ENCODE assay signal across 9 cellular contexts in the genomic region with DNA sequence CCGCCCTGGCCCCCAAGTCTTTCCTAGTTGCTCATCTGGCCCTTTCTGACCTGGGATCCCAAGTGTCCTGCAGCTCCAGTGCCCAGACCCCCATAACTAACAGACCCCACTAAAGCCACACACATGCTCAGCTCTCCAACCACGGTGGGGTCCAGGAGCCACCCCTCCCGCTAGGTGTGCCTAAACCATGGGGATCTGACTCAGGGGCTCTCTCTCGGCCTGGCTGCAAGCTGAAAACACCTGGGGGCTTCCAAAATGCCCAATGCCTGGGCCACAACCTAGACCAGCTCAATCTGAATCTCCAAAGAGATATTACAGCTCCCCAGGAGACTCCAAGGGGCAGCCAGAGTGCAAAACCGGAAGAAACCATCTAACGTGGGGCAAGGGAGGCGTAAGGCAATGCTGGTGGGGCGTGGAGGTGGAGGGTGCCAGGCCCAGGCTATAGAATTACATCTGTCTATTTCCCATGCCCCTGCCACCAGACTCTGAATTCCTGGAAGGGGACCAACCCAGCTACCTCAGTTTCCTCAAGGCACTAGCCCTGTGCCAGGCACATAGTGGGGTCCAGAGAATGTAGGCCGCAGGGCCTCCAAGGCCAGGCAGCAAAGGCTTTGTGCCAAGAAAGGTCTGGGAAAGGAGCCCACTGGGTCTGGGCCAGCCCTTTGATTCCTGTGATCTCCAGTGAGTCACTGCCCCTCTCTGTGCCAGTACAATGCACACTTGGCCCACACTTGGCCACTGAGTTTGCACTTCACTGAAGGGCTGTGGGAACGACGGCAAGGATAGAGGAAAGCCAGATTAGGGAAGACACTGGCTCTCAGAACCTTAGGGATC. TPM values are rescaled to one million over a fixed set of nuclear protein-coding genes. Genes with fewer than 3 reads are reported as not detected.
A peak's percentile ranks its signal among the peaks of the same experiment; 100 is the strongest.
DNase-seq lines count a peak whose midpoint lies in the region; ATAC-seq and TF ChIP-seq lines count a peak whose summit lies in the region.
"Had no signal": no experiment of that assay in that cellular context is flagged by ENCODE, and none has a peak within 500 bp of the region (broad histone marks: within the 10 kb centered on the region; RNA-seq: fewer than 3 reads in every experiment).

No MANE protein-coding gene starts in this region.

- DNase-seq in HCT116 (ENCODE audit: low read depth, low spot score), result peak; percentile 39
- peak; percentile 93 to 97 (median 96) for DNase-seq in adrenal gland
- peak; percentile 92 for DNase-seq in right atrium auricular region (ENCODE audit: low spot score)
- peak; percentile 49 for DNase-seq in spleen
- DNase-seq in NCI-H524 treated with DMSO at 0.1 percent for 48 hours (lab: John Stamatoyannopoulos, UW), result no peak
- no peak for DNase-seq in BE2C
- no peak for DNase-seq in SJCRH30
- DNase-seq: activated naive CD4-positive, alpha-beta T cell treated with anti-CD3 and anti-CD28 coated beads for 36 hours had no signal

- H3K9me3 ChIP-seq in HCT116 (ENCODE audit: control insufficient read depth in 1 of 2, insufficient read depth in 1 of 2, low read depth in 1 of 2, low read length in 2 of 2) (no peaks in the 10 kb centered on the region), adrenal gland (replicated peaks in 1 of 3) (no peaks in the 10 kb centered on the region), right atrium auricular region (no peaks in the 10 kb centered on the region), spleen (no peaks in the 10 kb centered on the region), BE2C (no peaks in the 10 kb centered on the region), SJCRH30 (replicated peaks) (no peaks in the 10 kb centered on the region)

- no peaks in the 10 kb centered on the region for H3K9me2 ChIP-seq in HCT116 (ENCODE audit: insufficient read depth)

- TF ChIP-seq CTCF in HCT116 (IDR thresholded peaks at IDR 0.05 in 2 of 3, conservative IDR thresholded peaks at IDR 0.05 in 1 of 3; ENCODE audit: borderline replicate concordance in 1 of 3, insufficient read depth in 1 of 3, low read depth in 2 of 3, low read length in 2 of 3) (no peak), adrenal gland (IDR thresholded peaks at IDR 0.05) (no peak), right atrium auricular region (IDR thresholded peaks at IDR 0.05) (no peak), spleen (IDR thresholded peaks at IDR 0.05 in 8 of 11, conservative IDR thresholded peaks at IDR 0.05 in 3 of 11) (no peak), BE2C (IDR thresholded peaks at IDR 0.05; ENCODE audit: low read depth, low read length) (no peak)

- RAD21 ChIA-PET in HCT116 (lab: Charles Lee; ENCODE audit: low non-redundant PET in 1 of 2, low total read pairs in 2 of 2, uncharacterized antibody in 2 of 2, unreplicated experiment in 2 of 2), result no interaction called here

- no peak for TF ChIP-seq RAD21 in HCT116 (IDR thresholded peaks at IDR 0.05; ENCODE audit: low read depth)

- POLR2A ChIA-PET in HCT116 (lab: Charles Lee), result interaction anchor here (1.1 kb wide), 1 partner anchor 19 kb away, joined by 3 read pairs; no protein-coding TSS in a partner anchor

- peak; percentile 20 for ATAC-seq in HCT116
- ATAC-seq in GM21360 (IDR thresholded peaks at IDR 0.05; ENCODE audit: unreplicated experiment), result no peak

- peak overlapping the region; percentile 47 for H3K4me2 ChIP-seq in HCT116 (ENCODE audit: low read length)

- H3K36me3 ChIP-seq in HCT116 (ENCODE audit: control insufficient read depth in 1 of 2, insufficient read depth in 2 of 2, low read length in 2 of 2), result peaks cover 9 to 35% of the 10 kb centered on the region in 2 experiments; a peak in 2 of 4 replicates
- H3K36me3 ChIP-seq in adrenal gland (replicated peaks in 1 of 2), result peaks cover 0 to 35% of the 10 kb centered on the region in 2 donors
- H3K36me3 ChIP-seq in right atrium auricular region, result peaks cover 34% of the 10 kb centered on the region
- peaks cover 0 to 62% (median 36%) of the 10 kb centered on the region in 6 donors for H3K36me3 ChIP-seq in spleen
- peaks cover 37% of the 10 kb centered on the region for H3K36me3 ChIP-seq in BE2C
- H3K36me3 ChIP-seq in SJCRH30, result peaks cover 28% of the 10 kb centered on the region

- H3K4me1 ChIP-seq in HCT116 (ENCODE audit: control insufficient read depth in 1 of 2, insufficient read depth in 2 of 2, low read length in 2 of 2) (peaks cover 36 to 46% of the 10 kb centered on the region in 2 experiments), adrenal gland (replicated peaks in 1 of 2) (peaks cover 39 to 41% of the 10 kb centered on the region in 2 donors), right atrium auricular region (peaks cover 4 to 52% of the 10 kb centered on the region in 2 donors), spleen (peaks cover 22 to 76% (median 61%) of the 10 kb centered on the region in 6 donors), BE2C (no peaks in the 10 kb centered on the region), SJCRH30 (peaks cover 3% of the 10 kb centered on the region; the same call in 1 of the 2 replicates)

- H2AFZ ChIP-seq in HCT116 (ENCODE audit: low read depth, low read length, poor library complexity, severe bottlenecking), result no peak overlapping the region

- peak overlapping the region; percentile 28; the same call in 1 of the 2 replicates for H3K9ac ChIP-seq in HCT116 (ENCODE audit: low read length)

- H3K27ac ChIP-seq in HCT116 (ENCODE audit: low read depth, low read length) (peak overlapping the region; percentile 59), adrenal gland (peak overlapping the region; percentile 32 to 98 (median 88)), right atrium auricular region (peak overlapping the region; percentile 75 to 87), spleen (peak overlapping the region in 5 of 8 donors; percentile 2 to 98 (median 28)), SJCRH30 (no peak overlapping the region)

- no peak for TF ChIP-seq POLR2A in HCT116 (IDR thresholded peaks at IDR 0.05; ENCODE audit: borderline replicate concordance, extremely low read depth, insufficient read depth, insufficient read length)
- peak in 1 of 2 donors; percentile 57 for TF ChIP-seq POLR2A in adrenal gland (IDR thresholded peaks at IDR 0.05)
- no peak for TF ChIP-seq POLR2A in spleen (IDR thresholded peaks at IDR 0.05)

- 41 to 59% (median 57%) methylated on average over 8 to 11 of the region's 11 CpGs for WGBS in adrenal gland, 4 donors
- WGBS in spleen, 5 donors, result 76 to 94% (median 85%) methylated on average over 10 to 11 of the region's 11 CpGs

- no peaks in the 10 kb centered on the region for H3K27me3 ChIP-seq in HCT116 (ENCODE audit: insufficient read depth, low read length)
- H3K27me3 ChIP-seq in adrenal gland, result no peaks in the 10 kb centered on the region
- no peaks in the 10 kb centered on the region for H3K27me3 ChIP-seq in right atrium auricular region
- no peaks in the 10 kb centered on the region for H3K27me3 ChIP-seq in spleen (replicated peaks in 1 of 7)
- H3K27me3 ChIP-seq in BE2C, result no peaks in the 10 kb centered on the region
- H3K27me3 ChIP-seq in SJCRH30, result no peaks in the 10 kb centered on the region

- no peaks in the 10 kb centered on the region for H4K20me1 ChIP-seq in HCT116 (ENCODE audit: insufficient read depth)

- H3K4me3 ChIP-seq in HCT116 (replicated peaks in 1 of 2; ENCODE audit: low read depth in 1 of 2, low read length in 2 of 2), result no peak overlapping the region
- H3K4me3 ChIP-seq in adrenal gland, result no peak overlapping the region
- no peak overlapping the region for H3K4me3 ChIP-seq in right atrium auricular region
- no peak overlapping the region for H3K4me3 ChIP-seq in spleen
- H3K4me3 ChIP-seq in BE2C (ENCODE audit: low read depth, low read length), result no peak overlapping the region
- no peak overlapping the region for H3K4me3 ChIP-seq in SJCRH30

- H3K79me2 ChIP-seq in HCT116 (ENCODE audit: insufficient read depth, low read length), result peaks cover 34% of the 10 kb centered on the region

- intact Hi-C loops in HCT116 (cut with micrococcal nuclease), result no loop called here
- intact Hi-C loops in adrenal gland (cut with DNase I), result no loop called here
- intact Hi-C loops in spleen (cut with DNase I; ENCODE audit: low total_unique reads), result loop anchor here (5.0 kb wide), 1 partner anchor 50 kb away; no protein-coding TSS in a partner anchor

- no TSS peak for BruUV-seq in HCT116 (replicated peaks; lab: Mats Ljungman, UMichigan)

- CTCF ChIA-PET in HCT116 (lab: Charles Lee), result no interaction called here

RNA-seq across cellular contexts. Expression of gene CD2BP2, which starts 3.3 kb away (rescaled TPM):
- total RNA-seq in HCT116 (2021; ENCODE audit: unreplicated experiment) (51.8 TPM), adrenal gland (10 to 100 TPM; 27.5 to 95.8 (median 80.3) TPM), right atrium auricular region (10 to 100 TPM; 22.0 to 39.3 TPM), spleen (10 to 100 TPM; 33.9 to 60.0 (median 55.8) TPM)
- 24.9 and 27.4 TPM in 2 replicates for polyA plus RNA-seq in HCT116 (2012)
- polyA plus RNA-seq in adrenal gland (10 to 100 TPM; 53.5 to 95.6 (median 58.0) TPM), spleen (10 to 100 TPM; 27.8 to 42.9 (median 42.9) TPM)
- polyA plus RNA-seq in BE2C (2012; ENCODE audit: insufficient read depth, insufficient read length, low read depth), result 143 TPM
- total RNA-seq in SJCRH30 (2014; rRNA removed; shearing (Covaris generic)), result 52.2 and 52.3 TPM in 2 replicates

RNA-seq across cellular contexts. Expression of gene TBC1D10B, which starts 18.5 kb away (rescaled TPM):
- total RNA-seq in HCT116 (2021; ENCODE audit: unreplicated experiment) (49.2 TPM), adrenal gland (10 to 100 TPM; 37.6 to 67.7 (median 45.4) TPM), right atrium auricular region (10 to 100 TPM; 20.0 to 22.3 TPM), spleen (10 to 100 TPM; 32.5 to 50.4 (median 45.8) TPM)
- 35.5 and 38.1 TPM in 2 replicates for polyA plus RNA-seq in HCT116 (2012)
- polyA plus RNA-seq in adrenal gland (10 to 100 TPM; 33.7 to 65.4 (median 44.3) TPM), spleen (10 to 100 TPM; 17.3 to 33.3 (median 22.5) TPM)
- 96.8 TPM for polyA plus RNA-seq in BE2C (2012; ENCODE audit: insufficient read depth, insufficient read length, low read depth)
- 33.7 and 36.0 TPM in 2 replicates for total RNA-seq in SJCRH30 (2014; rRNA removed; shearing (Covaris generic))

RNA-seq across cellular contexts. Expression of gene MYL11, which starts 22.8 kb away (rescaled TPM):
- not detected for total RNA-seq in HCT116 (2021; ENCODE audit: unreplicated experiment)
- polyA plus RNA-seq in HCT116 (2012), result 0.46 and 1.4 TPM in 2 replicates
- total RNA-seq in adrenal gland, result 1 to 10 TPM in 1 of 8 donors, not detected in 7; 2.9 TPM
- 1 to 10 TPM in 1 of 3 donors, not detected in 2; 2.7 TPM for polyA plus RNA-seq in adrenal gland
- not detected for total RNA-seq in right atrium auricular region
- total RNA-seq in spleen, result 1 to 10 TPM in 1 of 7 donors, not detected in 6; 1.4 TPM
- 1 to 10 TPM; 2.7 to 4.3 (median 2.8) TPM for polyA plus RNA-seq in spleen
- polyA plus RNA-seq in BE2C (2012; ENCODE audit: insufficient read depth, insufficient read length, low read depth), result 2.4 TPM
- total RNA-seq in SJCRH30 (2014; rRNA removed; shearing (Covaris generic)), result 10.8 and 13.1 TPM in 2 replicates

RNA-seq across cellular contexts. Expression of gene SEPTIN1, which starts 30.6 kb away (rescaled TPM):
- total RNA-seq in HCT116 (2021; ENCODE audit: unreplicated experiment) (3.4 TPM), adrenal gland (1 to 10 TPM in 7 of 8 donors, not detected in 1; 1.0 to 5.5 (median 2.8) TPM), right atrium auricular region (under 1 TPM in 1 of 2 donors, not detected in 1; 0.35 TPM), spleen (100 to 1,000 TPM in 1 of 7 donors, 10 to 100 TPM in 6; 38.5 to 105 (median 72.4) TPM)
- 2.3 and 2.4 TPM in 2 replicates for polyA plus RNA-seq in HCT116 (2012)
- polyA plus RNA-seq in adrenal gland (10 to 100 TPM in 1 of 3 donors, 1 to 10 TPM in 1, under 1 TPM in 1; 0.75 to 19.8 (median 9.3) TPM), spleen (100 to 1,000 TPM; 154 to 199 (median 179) TPM)
- 2.3 TPM for polyA plus RNA-seq in BE2C (2012; ENCODE audit: insufficient read depth, insufficient read length, low read depth)
- total RNA-seq in SJCRH30 (2014; rRNA removed; shearing (Covaris generic)), result 0.23 and 0.45 TPM in 2 replicates

RNA-seq across cellular contexts. Expression of gene ZNF48, which starts 43.4 kb away (rescaled TPM):
- total RNA-seq in HCT116 (2021; ENCODE audit: unreplicated experiment) (17.9 TPM), adrenal gland (10 to 100 TPM in 3 of 8 donors, 1 to 10 TPM in 5; 7.3 to 23.8 (median 9.0) TPM), right atrium auricular region (10 to 100 TPM in 1 of 2 donors, 1 to 10 TPM in 1; 5.7 to 10.7 TPM), spleen (10 to 100 TPM in 3 of 7 donors, 1 to 10 TPM in 4; 7.1 to 10.4 (median 9.5) TPM)
- polyA plus RNA-seq in HCT116 (2012), result 12.8 and 15.5 TPM in 2 replicates
- polyA plus RNA-seq in adrenal gland (1 to 10 TPM; 2.6 to 5.6 (median 4.2) TPM), spleen (1 to 10 TPM; 2.7 to 5.7 (median 3.5) TPM)
- polyA plus RNA-seq in BE2C (2012; ENCODE audit: insufficient read depth, insufficient read length, low read depth), result 66.7 TPM
- 9.3 and 10.1 TPM in 2 replicates for total RNA-seq in SJCRH30 (2014; rRNA removed; shearing (Covaris generic))

Comparison
In these comparisons a context has a peak if more than half of its experiments do, and no peak if none do; other contexts are left out.
1. DNase-seq: peak in HCT116 (single experiment), adrenal gland (7 of 7), right atrium auricular region (single experiment) and spleen (single experiment); none in NCI-H524 treated with DMSO at 0.1 percent for 48 hours (single experiment), BE2C (single experiment) and SJCRH30 (0 of 2).